8 cellular contexts compared by ENCODE assay signal in the genomic region with DNA sequence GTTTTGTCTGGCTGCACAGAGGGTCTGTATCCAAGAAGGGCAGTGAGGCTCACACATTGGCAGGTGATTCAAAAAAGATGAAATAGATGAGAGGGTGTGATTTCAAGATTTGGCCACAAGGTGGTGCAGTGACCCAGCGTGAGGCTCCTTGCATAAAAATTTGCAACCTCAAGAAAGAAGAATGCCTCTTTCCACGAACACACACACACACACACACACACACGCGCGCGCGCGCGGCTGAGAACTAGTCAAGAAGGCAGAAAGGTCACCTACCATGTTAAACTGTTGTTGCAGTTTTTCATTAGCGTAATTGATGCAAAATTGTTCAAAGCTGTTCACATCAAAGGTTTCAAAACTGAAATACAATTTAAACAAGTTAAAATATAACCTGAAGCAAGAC. TPM values are rescaled to one million over a fixed set of nuclear protein-coding genes. Genes with fewer than 3 reads are reported as not detected.
DNase-seq lines count a peak whose midpoint lies in the region; ATAC-seq and TF ChIP-seq lines count a peak whose summit lies in the region.

No MANE protein-coding gene starts in this region.

- ATAC-seq in HG03439 (IDR thresholded peaks at IDR 0.05; ENCODE audit: unreplicated experiment), result peak; percentile 47
- ATAC-seq in natural killer cell, result peak; percentile 86 to 95 (median 93)
- peak; percentile 55 to 61 for ATAC-seq in stimulated activated naive B cell treated with anti-CD40 and anti-IgM and Interleukin-4, amounts not matched to agents 10 μg/mL and 1 μg/mL and 100 μg/mL, for 72 hours (replicated peaks)
- ATAC-seq in GM19395 (IDR thresholded peaks at IDR 0.05; ENCODE audit: unreplicated experiment), result no peak

- peak overlapping the region; percentile 44 for H3K4me3 ChIP-seq in OCI-LY7 (ENCODE audit: low read depth, low read length, poor library complexity, severe bottlenecking)
- H3K4me3 ChIP-seq in epithelial cell of proximal tubule (ENCODE audit: low read depth, low read length), result no peak overlapping the region

- POLR2A ChIA-PET in OCI-LY7 (lab: Charles Lee), result interaction anchor here (0.6 to 1.6 kb wide), 11 partner anchors 21 to 508 kb away, joined by 3 to 7 read pairs (median 3); no protein-coding TSS in a partner anchor

- peak overlapping the region in 1 of 2 donors; percentile 27 for H3K27ac Mint-ChIP-seq in natural killer cell
- H3K27ac Mint-ChIP-seq in stimulated activated naive B cell treated with anti-CD40 and anti-IgM and Interleukin-4, amounts not matched to agents 10 μg/mL and 1 μg/mL and 100 μg/mL, for 72 hours, result peak overlapping the region; percentile 48

- H3K9me3 ChIP-seq in OCI-LY7 (ENCODE audit: low read length), result no peaks in the 10 kb centered on the region

- no peak overlapping the region for H3K27ac ChIP-seq in OCI-LY7 (ENCODE audit: low read depth, low read length, poor library complexity, severe bottlenecking)

- peaks cover 0 to 2% of the 10 kb centered on the region in 2 donors for H3K27me3 Mint-ChIP-seq in natural killer cell (ENCODE audit: low read depth in 2 of 2)
- H3K27me3 Mint-ChIP-seq in stimulated activated naive B cell treated with anti-CD40 and anti-IgM and Interleukin-4, amounts not matched to agents 10 μg/mL and 1 μg/mL and 100 μg/mL, for 72 hours, result no peaks in the 10 kb centered on the region

- H3K36me3 Mint-ChIP-seq in natural killer cell, result no peaks in the 10 kb centered on the region
- H3K36me3 Mint-ChIP-seq in stimulated activated naive B cell treated with anti-CD40 and anti-IgM and Interleukin-4, amounts not matched to agents 10 μg/mL and 1 μg/mL and 100 μg/mL, for 72 hours, result no peaks in the 10 kb centered on the region

- peaks cover 25% of the 10 kb centered on the region for H3K4me1 ChIP-seq in OCI-LY7 (ENCODE audit: insufficient read depth, low read length, poor library complexity, severe bottlenecking)

- no TSS peak for BruUV-seq in OCI-LY7 (replicated peaks; lab: Mats Ljungman, UMichigan)

- H4K20me1 ChIP-seq in OCI-LY7 (ENCODE audit: insufficient read depth, low read length), result no peaks in the 10 kb centered on the region

- no peaks in the 10 kb centered on the region for H3K9me2 ChIP-seq in OCI-LY7 (ENCODE audit: insufficient read depth, low read length)

- DNase-seq in DMS53 (lab: John Stamatoyannopoulos, UW) (peak; percentile 76), OCI-LY7 (ENCODE audit: low spot score) (peak; percentile 84), activated T-cell treated with anti-CD3 and anti-CD28 coated beads for 4 hours (peak; percentile 66), epithelial cell of proximal tubule (ENCODE audit: low read depth) (no peak), natural killer cell (peak; percentile 45)
- peak; percentile 64 for DNase-seq in stimulated activated naive B cell treated with anti-CD40 and anti-IgM and Interleukin-4, amounts not matched to agents 10 μg/mL and 1 μg/mL and 100 μg/mL, for 72 hours

- H3K9me3 Mint-ChIP-seq in natural killer cell, result no peaks in the 10 kb centered on the region
- no peaks in the 10 kb centered on the region for H3K9me3 Mint-ChIP-seq in stimulated activated naive B cell treated with anti-CD40 and anti-IgM and Interleukin-4, amounts not matched to agents 10 μg/mL and 1 μg/mL and 100 μg/mL, for 72 hours

- TF ChIP-seq CTCF in OCI-LY7 (conservative IDR thresholded peaks at IDR 0.05; ENCODE audit: low read length) (peak; percentile 88), epithelial cell of proximal tubule (conservative IDR thresholded peaks at IDR 0.05; ENCODE audit: low read depth, low read length) (peak; percentile 74), natural killer cell (IDR thresholded peaks at IDR 0.05) (peak; percentile 71)

- peak overlapping the region; percentile 53 for H3K4me2 ChIP-seq in OCI-LY7 (ENCODE audit: low read length)

- intact Hi-C loops in OCI-LY7 (cut with micrococcal nuclease; ENCODE audit: unreplicated experiment) (loop anchor here (1.0 to 5.0 kb wide), 7 partner anchors 39 to 479 kb away; partner anchors contain the start of gene MYO5A), natural killer cell (cut with micrococcal nuclease) (loop anchor here (1.0 to 5.0 kb wide), 2 partner anchors 76 to 479 kb away; no protein-coding TSS in a partner anchor)

- H3K36me3 ChIP-seq in OCI-LY7 (ENCODE audit: insufficient read depth, low read length), result no peaks in the 10 kb centered on the region

- no peaks in the 10 kb centered on the region for H3K79me2 ChIP-seq in OCI-LY7 (ENCODE audit: insufficient read depth, low read depth, low read length)

- H3K4me3 Mint-ChIP-seq in natural killer cell, result peak overlapping the region; percentile 47
- H3K4me3 Mint-ChIP-seq in stimulated activated naive B cell treated with anti-CD40 and anti-IgM and Interleukin-4, amounts not matched to agents 10 μg/mL and 1 μg/mL and 100 μg/mL, for 72 hours, result peak overlapping the region; percentile 62 to 68

- H2AFZ ChIP-seq in OCI-LY7 (ENCODE audit: low read length), result peak overlapping the region; percentile 76

- CTCF ChIA-PET in OCI-LY7 (lab: Charles Lee; ENCODE audit: unreplicated experiment), result interaction anchor here (0.7 to 1.7 kb wide), 4 partner anchors 20 to 475 kb away, joined by 3 to 10 read pairs (median 3); no protein-coding TSS in a partner anchor

- peaks cover 8 to 12% of the 10 kb centered on the region in 2 donors for H3K4me1 Mint-ChIP-seq in natural killer cell
- H3K4me1 Mint-ChIP-seq in stimulated activated naive B cell treated with anti-CD40 and anti-IgM and Interleukin-4, amounts not matched to agents 10 μg/mL and 1 μg/mL and 100 μg/mL, for 72 hours, result peaks cover 28 to 44% of the 10 kb centered on the region in 2 donors

RNA-seq across cellular contexts. Expression of gene MYO5C, which starts 39.2 kb away (rescaled TPM):
- total RNA-seq in OCI-LY7 (2014; rRNA removed; shearing (Covaris generic)), result 1.6 and 2.1 TPM in 2 replicates
- total RNA-seq in OCI-LY7 (2022), result 4.1 and 5.6 TPM in 2 replicates
- total RNA-seq in epithelial cell of proximal tubule, result 16.9 and 22.3 TPM in 2 replicates
- under 1 TPM; 0.45 to 0.82 (median 0.60) TPM for total RNA-seq in natural killer cell
